8 cellular contexts compared by ENCODE assay signal in genomic region chr6:1604991-1605821, GRCh38. TPM values are rescaled to one million over a fixed set of nuclear protein-coding genes. Genes with fewer than 3 reads are reported as not detected.
DNase-seq lines count a peak whose midpoint lies in the region; ATAC-seq and TF ChIP-seq lines count a peak whose summit lies in the region.

No MANE protein-coding gene starts in this region.

- H3K4me3 Mint-ChIP-seq in GM23338, result peak overlapping the region; percentile 64
- peak overlapping the region; percentile 40 for H3K4me3 Mint-ChIP-seq in activated T-cell treated with anti-CD3 and anti-CD28 coated beads, Interleukin-2, amount 50 U/mL, for 24 hours

- peaks cover 2% of the 10 kb centered on the region; the same call in 1 of the 3 replicates for H3K9me3 Mint-ChIP-seq in GM23338
- no peaks in the 10 kb centered on the region for H3K9me3 Mint-ChIP-seq in activated T-cell treated with anti-CD3 and anti-CD28 coated beads, Interleukin-2, amount 50 U/mL, for 24 hours

- H3K27ac Mint-ChIP-seq in GM23338, result no peak overlapping the region
- H3K27ac Mint-ChIP-seq in activated T-cell treated with anti-CD3 and anti-CD28 coated beads, Interleukin-2, amount 50 U/mL, for 24 hours, result no peak overlapping the region

- H4K20me1 ChIP-seq in GM23338 (replicated peaks; ENCODE audit: insufficient read depth), result peaks cover 4% of the 10 kb centered on the region; the same call in 1 of the 2 replicates

- ATAC-seq in GM23338 (peak; percentile 9), gastrocnemius medialis (peak in 1 of 2 donors; percentile 7)

- H3K4me3 ChIP-seq in GM23338, result peak overlapping the region; percentile 53
- peak overlapping the region; percentile 44 for H3K4me3 ChIP-seq in iPS-18a (ENCODE audit: low read length)
- peak overlapping the region; percentile 40 to 67 (median 53) for H3K4me3 ChIP-seq in gastrocnemius medialis

- H3K36me3 Mint-ChIP-seq in GM23338 (ENCODE audit: low read depth), result no peaks in the 10 kb centered on the region; the same call in 2 of the 3 replicates
- H3K36me3 Mint-ChIP-seq in activated T-cell treated with anti-CD3 and anti-CD28 coated beads, Interleukin-2, amount 50 U/mL, for 24 hours (ENCODE audit: low read depth), result no peaks in the 10 kb centered on the region

- in situ Hi-C loops in gastrocnemius medialis (cut with MboI; ENCODE audit: low sequenced_read_pairs in 4 of 4), result loop anchor here (10.0 to 25.0 kb wide), 3 partner anchors 500 to 750 kb away; no protein-coding TSS in a partner anchor

- peaks cover 37% of the 10 kb centered on the region for H3K4me1 Mint-ChIP-seq in GM23338
- peaks cover 33% of the 10 kb centered on the region for H3K4me1 Mint-ChIP-seq in activated T-cell treated with anti-CD3 and anti-CD28 coated beads, Interleukin-2, amount 50 U/mL, for 24 hours (ENCODE audit: low read depth)

- no peaks in the 10 kb centered on the region for H3K79me2 ChIP-seq in GM23338 (replicated peaks; ENCODE audit: insufficient read depth)

- H3K4me2 ChIP-seq in GM23338, result peak overlapping the region; percentile 83

- peaks cover 26% of the 10 kb centered on the region for H3K4me1 ChIP-seq in GM23338 (ENCODE audit: insufficient read depth)
- peaks cover 34% of the 10 kb centered on the region for H3K4me1 ChIP-seq in iPS-18a (ENCODE audit: control insufficient read depth, low read depth, low read length)
- peaks cover 3 to 26% of the 10 kb centered on the region in 2 donors for H3K4me1 ChIP-seq in gastrocnemius medialis

- H3K36me3 ChIP-seq in GM23338 (ENCODE audit: insufficient read depth) (no peaks in the 10 kb centered on the region), iPS-18a (ENCODE audit: control insufficient read depth, low read depth, low read length) (no peaks in the 10 kb centered on the region), gastrocnemius medialis (no peaks in the 10 kb centered on the region)

- peaks cover 86% of the 10 kb centered on the region for H3K27me3 Mint-ChIP-seq in GM23338 (ENCODE audit: insufficient read depth, low read depth, poor library complexity)
- peaks cover 77% of the 10 kb centered on the region for H3K27me3 Mint-ChIP-seq in activated T-cell treated with anti-CD3 and anti-CD28 coated beads, Interleukin-2, amount 50 U/mL, for 24 hours

- TF ChIP-seq POLR2A in gastrocnemius medialis (IDR thresholded peaks at IDR 0.05), result no peak

- H3K9me3 ChIP-seq in iPS-18a (ENCODE audit: control insufficient read depth, low read depth, low read length) (no peaks in the 10 kb centered on the region), gastrocnemius medialis (no peaks in the 10 kb centered on the region)

- intact Hi-C loops in gastrocnemius medialis (cut with DNase I; ENCODE audit: low total_unique reads), result loop anchor here (1.0 to 5.0 kb wide), 6 partner anchors 82 to 1090 kb away; no protein-coding TSS in a partner anchor

- H3K9me2 ChIP-seq in GM23338 (ENCODE audit: insufficient read depth), result no peaks in the 10 kb centered on the region

- H3K27me3 ChIP-seq in GM23338 (ENCODE audit: insufficient read depth) (peaks cover 83% of the 10 kb centered on the region), iPS-18a (ENCODE audit: control insufficient read depth, insufficient read depth, low read length) (peaks cover 76% of the 10 kb centered on the region), gastrocnemius medialis (peaks cover 65 to 70% (median 66%) of the 10 kb centered on the region in 3 donors)

- peak; percentile 58 for DNase-seq in GM23338 (ENCODE audit: low spot score)
- DNase-seq in activated T-cell treated with anti-CD3 and anti-CD28 coated beads, Interleukin-2, amount 50 U/mL, for 24 hours, result peak; percentile 55
- DNase-seq in gastrocnemius medialis, result no peak
- DNase-seq in activated CD4-positive, CD25-positive, alpha-beta regulatory T cell (lab: John Stamatoyannopoulos, UW), result no peak
- no peak for DNase-seq in NCI-H510A treated with DMSO at 0.1 percent for 48 hours (lab: John Stamatoyannopoulos, UW)
- no peak for DNase-seq in amniotic stem cell (lab: John Stamatoyannopoulos, UW)
- DNase-seq in cerebellum (ENCODE audit: low spot score), result no peak

- H2AFZ ChIP-seq in GM23338, result no peak overlapping the region

- peaks cover 7% of the 10 kb centered on the region; the same call in 1 of the 2 replicates for H3F3A ChIP-seq in GM23338 (replicated peaks; ENCODE audit: low read depth)

- H3K27ac ChIP-seq in GM23338 (ENCODE audit: low read depth) (no peak overlapping the region), iPS-18a (ENCODE audit: low read length) (no peak overlapping the region), gastrocnemius medialis (no peak overlapping the region)

- TF ChIP-seq CTCF in GM23338 (conservative IDR thresholded peaks at IDR 0.05; ENCODE audit: low read depth in 2 of 2) (no peak), gastrocnemius medialis (IDR thresholded peaks at IDR 0.05 in 4 of 5, conservative IDR thresholded peaks at IDR 0.05 in 1 of 5) (no peak)

- H3K9ac ChIP-seq in iPS-18a (ENCODE audit: low read length), result no peak overlapping the region

TF ChIP-seq in GM23338, 12 proteins besides CTCF, POLR2A, EP300 and RAD21:
- TF ChIP-seq EZH2 (IDR thresholded peaks at IDR 0.05; ENCODE audit: low read depth, unreplicated experiment) (peak; percentile 91), EZH2phosphoT487 (IDR thresholded peaks at IDR 0.05; ENCODE audit: unreplicated experiment) (peak; percentile 38), STAT1 (IDR thresholded peaks at IDR 0.05; ENCODE audit: unreplicated experiment) (no peak)
TF ChIP-seq in GM23338: peak in this region for 2.

RNA-seq across cellular contexts. Expression of gene FOXC1, which starts 4.5 kb away (rescaled TPM):
- total RNA-seq in GM23338 (2014; rRNA removed; shearing (Covaris generic)), result 0.10 and 0.27 TPM in 2 replicates
- polyA plus RNA-seq in GM23338 (2016; fragmentation: Nextera tagmentation; extraction: Ambion mirVana), result 0.13 and 0.21 TPM in 2 replicates
- 1 to 10 TPM in 3 of 4 donors, under 1 TPM in 1; 0.92 to 3.9 (median 2.0) TPM for total RNA-seq in gastrocnemius medialis
- 8.9 TPM for total RNA-seq in cerebellum

Comparison
In these comparisons a context has a peak if more than half of its experiments do, and no peak if none do; other contexts are left out.
1. DNase-seq: peak in GM23338 (single experiment) and activated T-cell treated with anti-CD3 and anti-CD28 coated beads, Interleukin-2, amount 50 U/mL, for 24 hours (single experiment); none in gastrocnemius medialis (0 of 2), activated CD4-positive, CD25-positive, alpha-beta regulatory T cell (0 of 4), NCI-H510A treated with DMSO at 0.1 percent for 48 hours (single experiment), amniotic stem cell (single experiment) and cerebellum (single experiment).
2. Peak in every context shown above with its lines, with median percentiles within 50 percentile points of each other: H3K4me3 ChIP-seq.